Comparison of ENCODE assay signal across 19 cellular contexts in genomic region chr22:24964441-24964840, GRCh38. TPM values are rescaled to one million over a fixed set of nuclear protein-coding genes. Genes with fewer than 3 reads are reported as not detected.
"Had no signal": no experiment of that assay in that cellular context is flagged by ENCODE, and none has a peak within 500 bp of the region (broad histone marks: within the 10 kb centered on the region; RNA-seq: fewer than 3 reads in every experiment).

No MANE protein-coding gene starts in this region.

- H3K27ac Mint-ChIP-seq: activated CD4-positive, alpha-beta T cell treated with anti-CD3 and anti-CD28 coated beads for 36 hours; activated naive CD8-positive, alpha-beta T cell treated with anti-CD3 and anti-CD28 coated beads, Interleukin-2, amount 10 ng/mL, durations not matched to agents 7 days and 5 days; progenitor cell of endocrine pancreas; stimulated activated naive CD8-positive, alpha-beta T cell treated with anti-CD3 and anti-CD28 coated beads, Interleukin-15, Interleukin-2, amounts not matched to agents 100 ng/mL and 50 ng/mL, for 24 hours; type B pancreatic cell had no signal

- H2AFZ ChIP-seq: hepatocyte had no signal

- H3K4me3 ChIP-seq: esophagus squamous epithelium, hepatocyte had no signal

- H3K4me3 Mint-ChIP-seq: activated CD4-positive, alpha-beta T cell treated with anti-CD3 and anti-CD28 coated beads for 36 hours; activated naive CD8-positive, alpha-beta T cell treated with anti-CD3 and anti-CD28 coated beads, Interleukin-2, amount 10 ng/mL, durations not matched to agents 7 days and 5 days; neural crest cell; stimulated activated naive CD8-positive, alpha-beta T cell treated with anti-CD3 and anti-CD28 coated beads, Interleukin-15, Interleukin-2, amounts not matched to agents 100 ng/mL and 50 ng/mL, for 24 hours; type B pancreatic cell had no signal

- DNase-seq: activated CD4-positive, alpha-beta T cell treated with anti-CD3 and anti-CD28 coated beads for 36 hours; activated CD4-positive, alpha-beta T cell treated with anti-CD3 and anti-CD28 coated beads, Interleukin-2, amount 50 U/mL, for 48 hours; activated naive CD8-positive, alpha-beta T cell treated with anti-CD3 and anti-CD28 coated beads, Interleukin-2, amount 10 ng/mL, durations not matched to agents 7 days and 5 days; effector CD4-positive, alpha-beta T cell; esophagus squamous epithelium; islet precursor cell; right cardiac atrium; small intestine; stimulated activated CD4-positive, alpha-beta T cell treated with anti-CD3 and anti-CD28 coated beads, Interleukin-15, amount 100 ng/mL, for 24 hours; stimulated activated CD4-positive, alpha-beta T cell treated with anti-CD3 and anti-CD28 coated beads, Interleukin-2, amount 100 ng/mL, for 48 hours had no signal

- H3K27me3 Mint-ChIP-seq: progenitor cell of endocrine pancreas; stimulated activated naive CD8-positive, alpha-beta T cell treated with anti-CD3 and anti-CD28 coated beads, Interleukin-15, Interleukin-2, amounts not matched to agents 100 ng/mL and 50 ng/mL, for 24 hours; type B pancreatic cell had no signal

- H3K36me3 Mint-ChIP-seq: activated naive CD8-positive, alpha-beta T cell treated with anti-CD3 and anti-CD28 coated beads, Interleukin-2, amount 10 ng/mL, durations not matched to agents 7 days and 5 days; type B pancreatic cell had no signal

- ATAC-seq: activated CD4-positive, alpha-beta T cell treated with anti-CD3 and anti-CD28 coated beads for 36 hours had no signal

- H3K4me1 Mint-ChIP-seq: activated CD4-positive, alpha-beta T cell treated with anti-CD3 and anti-CD28 coated beads for 36 hours had no signal

- H3K4me2 ChIP-seq: hepatocyte had no signal

- H3K9me3 Mint-ChIP-seq: activated naive CD8-positive, alpha-beta T cell treated with anti-CD3 and anti-CD28 coated beads, Interleukin-2, amount 10 ng/mL, durations not matched to agents 7 days and 5 days; neural crest cell; stimulated activated naive CD8-positive, alpha-beta T cell treated with anti-CD3 and anti-CD28 coated beads, Interleukin-15, Interleukin-2, amounts not matched to agents 100 ng/mL and 50 ng/mL, for 24 hours; type B pancreatic cell had no signal

- H3K9me3 ChIP-seq: esophagus squamous epithelium had no signal

- H3K27me3 ChIP-seq: esophagus squamous epithelium, hepatocyte had no signal

- H3K27ac ChIP-seq: hepatocyte had no signal

RNA-seq across cellular contexts. Expression of gene LHFPL7, which starts 17.9 kb away (rescaled TPM):
- total RNA-seq: activated CD4-positive, alpha-beta T cell treated with anti-CD3 and anti-CD28 coated beads for 36 hours; activated naive CD8-positive, alpha-beta T cell treated with anti-CD3 and anti-CD28 coated beads, Interleukin-2, amount 10 ng/mL, durations not matched to agents 7 days and 5 days; cerebellum; esophagus squamous epithelium; hepatocyte; lung microvascular endothelial cell; neural crest cell; osteoblast; progenitor cell of endocrine pancreas; right cardiac atrium; T-helper 2 cell treated with Interferon-gamma antibody and Interleukin-4, amounts not matched to agents 100 ng/mL and 5 ng/mL, for 36 hours had no signal
- polyA plus RNA-seq: hepatocyte, right cardiac atrium, small intestine had no signal
